10 cellular contexts compared by ENCODE assay signal in genomic region chr2:157470321-157470720, GRCh38. TPM values are rescaled to one million over a fixed set of nuclear protein-coding genes. Genes with fewer than 3 reads are reported as not detected.
DNase-seq lines count a peak whose midpoint lies in the region; ATAC-seq and TF ChIP-seq lines count a peak whose summit lies in the region.
"Had no signal": no experiment of that assay in that cellular context is flagged by ENCODE, and none has a peak within 500 bp of the region (broad histone marks: within the 10 kb centered on the region; RNA-seq: fewer than 3 reads in every experiment).

No MANE protein-coding gene starts in this region.

- no peaks in the 10 kb centered on the region for H4K20me1 ChIP-seq in hepatocyte (ENCODE audit: insufficient read depth, poor library complexity, severe bottlenecking)

- in situ Hi-C loops in ACHN (cut with HindIII; ENCODE audit: low pct_ligation_motif_present, low pct_unique_long_range_greater_than_20kb, low sequenced_read_pairs): no loop called here

- CTCF ChIA-PET in CD4-positive, alpha-beta T cell (lab: Charles Lee): interaction anchor here (1.0 to 2.4 kb wide), 3 partner anchors 22 to 168 kb away, joined by 5 to 6 read pairs (median 5); no protein-coding TSS in a partner anchor

- intact Hi-C loops in CD4-positive, alpha-beta T cell (cut with DNase I, micrococcal nuclease): loop anchor here in 1 of 2 experiments (2.0 to 5.0 kb wide), 2 partner anchors 18 to 402 kb away; no protein-coding TSS in a partner anchor

- H3K27ac Mint-ChIP-seq in CD4-positive, alpha-beta T cell: peak overlapping the region; percentile 98
- peak overlapping the region; percentile 100 for H3K27ac Mint-ChIP-seq in activated T-helper 17 cell treated with anti-CD3 and anti-CD28 coated beads, Interleukin-2, amount 50 U/mL, for 72 hours

- no peak overlapping the region for H3K4me2 ChIP-seq in hepatocyte

- no peaks in the 10 kb centered on the region for H3K27me3 Mint-ChIP-seq in CD4-positive, alpha-beta T cell
- H3K27me3 Mint-ChIP-seq in activated T-helper 17 cell treated with anti-CD3 and anti-CD28 coated beads, Interleukin-2, amount 50 U/mL, for 72 hours: no peaks in the 10 kb centered on the region

- H3K9me2 ChIP-seq in hepatocyte (replicated peaks; ENCODE audit: insufficient read depth): no peaks in the 10 kb centered on the region

- peaks cover 52% of the 10 kb centered on the region for H3K4me1 Mint-ChIP-seq in CD4-positive, alpha-beta T cell (ENCODE audit: low read depth)
- H3K4me1 Mint-ChIP-seq in activated T-helper 17 cell treated with anti-CD3 and anti-CD28 coated beads, Interleukin-2, amount 50 U/mL, for 72 hours: peaks cover 53% of the 10 kb centered on the region

- H3K4me3 Mint-ChIP-seq in CD4-positive, alpha-beta T cell: peak overlapping the region; percentile 12
- peak overlapping the region; percentile 86 for H3K4me3 Mint-ChIP-seq in activated T-helper 17 cell treated with anti-CD3 and anti-CD28 coated beads, Interleukin-2, amount 50 U/mL, for 72 hours

- POLR2A ChIA-PET in CD4-positive, alpha-beta T cell (lab: Charles Lee): interaction anchor here (0.6 to 9.0 kb wide), 8 partner anchors 9 to 428 kb away, joined by 3 to 118 read pairs (median 5); partner anchors contain the start of gene CYTIP

- no peak overlapping the region for H2AFZ ChIP-seq in hepatocyte

- H3K9me3 Mint-ChIP-seq in CD4-positive, alpha-beta T cell: no peaks in the 10 kb centered on the region
- peaks cover 5% of the 10 kb centered on the region for H3K9me3 Mint-ChIP-seq in activated T-helper 17 cell treated with anti-CD3 and anti-CD28 coated beads, Interleukin-2, amount 50 U/mL, for 72 hours

- no peaks in the 10 kb centered on the region for H3K79me2 ChIP-seq in hepatocyte

- H3K4me3 ChIP-seq in hepatocyte: no peak overlapping the region

- DNase-seq in CD4-positive, alpha-beta T cell: no peak
- no peak for DNase-seq in hepatocyte (ENCODE audit: low spot score)
- no peak for DNase-seq in ACHN
- no peak for DNase-seq in A172 (ENCODE audit: low spot score)
- DNase-seq: DND-41 had no signal

- no peaks in the 10 kb centered on the region for H3K9me3 ChIP-seq in CD4-positive, alpha-beta T cell (ENCODE audit: control insufficient read depth, low read length)
- no peaks in the 10 kb centered on the region for H3K9me3 ChIP-seq in hepatocyte (ENCODE audit: low read depth)

- H3K36me3 Mint-ChIP-seq in CD4-positive, alpha-beta T cell (ENCODE audit: low read depth): no peaks in the 10 kb centered on the region
- H3K36me3 Mint-ChIP-seq in activated T-helper 17 cell treated with anti-CD3 and anti-CD28 coated beads, Interleukin-2, amount 50 U/mL, for 72 hours (ENCODE audit: low read depth): peaks cover 8% of the 10 kb centered on the region

- peak overlapping the region; percentile 58 for H3K27ac ChIP-seq in CD4-positive, alpha-beta T cell (ENCODE audit: low read depth, low read length)
- H3K27ac ChIP-seq in hepatocyte: no peak overlapping the region

- H3K27me3 ChIP-seq in CD4-positive, alpha-beta T cell (ENCODE audit: control insufficient read depth, insufficient read depth, low read length): no peaks in the 10 kb centered on the region
- no peaks in the 10 kb centered on the region for H3K27me3 ChIP-seq in hepatocyte

- TF ChIP-seq CTCF in CD4-positive, alpha-beta T cell (IDR thresholded peaks at IDR 0.05): no peak
- no peak for TF ChIP-seq CTCF in hepatocyte (IDR thresholded peaks at IDR 0.05; ENCODE audit: poor library complexity)

- ATAC-seq in CD4-positive, alpha-beta T cell (ENCODE audit: poor library complexity): no peak
- ATAC-seq in GM19438 (IDR thresholded peaks at IDR 0.05; ENCODE audit: low read depth, unreplicated experiment) (peak; percentile 56), HG03196 (IDR thresholded peaks at IDR 0.05; ENCODE audit: unreplicated experiment) (peak; percentile 43)
- no peak for ATAC-seq in activated T-helper 17 cell treated with anti-CD3 and anti-CD28 coated beads, Interleukin-2, amount 50 U/mL, for 72 hours (replicated peaks)
- ATAC-seq in activated CD4-positive, CD25-positive, alpha-beta regulatory T cell treated with anti-CD3 and anti-CD28 coated beads, Interleukin-2, amount 50 U/mL, for 24 hours: no peak

- no peaks in the 10 kb centered on the region for H3K4me1 ChIP-seq in hepatocyte (ENCODE audit: insufficient read depth)

- H3K36me3 ChIP-seq in hepatocyte (replicated peaks; ENCODE audit: insufficient read depth, low read depth): no peaks in the 10 kb centered on the region

RNA-seq across cellular contexts. Expression of gene CYTIP, which starts 26.4 kb away (rescaled TPM):
- total RNA-seq in CD4-positive, alpha-beta T cell: 100 to 1,000 TPM; 474 to 490 TPM
- 100 to 1,000 TPM; 581 to 591 TPM for total RNA-seq in activated T-helper 17 cell treated with anti-CD3 and anti-CD28 coated beads, Interleukin-2, amount 50 U/mL, for 72 hours
- 3.7 and 4.0 TPM in 2 replicates for total RNA-seq in hepatocyte
- polyA plus RNA-seq in hepatocyte: 0.28 and 1.6 TPM in 2 replicates
- total RNA-seq in A172 (2014; rRNA removed; shearing (Covaris generic)): not detected in 2 replicates
- total RNA-seq: endothelial cell of umbilical vein had no signal
- polyA plus RNA-seq: endothelial cell of umbilical vein had no signal

Comparison
In these comparisons a context has a peak if more than half of its experiments do, and no peak if none do; other contexts are left out.
1. ATAC-seq: peak in GM19438 (single experiment) and HG03196 (single experiment); none in CD4-positive, alpha-beta T cell (single experiment), activated T-helper 17 cell treated with anti-CD3 and anti-CD28 coated beads, Interleukin-2, amount 50 U/mL, for 72 hours (single experiment) and activated CD4-positive, CD25-positive, alpha-beta regulatory T cell treated with anti-CD3 and anti-CD28 coated beads, Interleukin-2, amount 50 U/mL, for 24 hours (0 of 2).
2. RNA of gene CYTIP, which starts 26.4 kb away (total RNA-seq): 581 to 591 TPM in activated T-helper 17 cell treated with anti-CD3 and anti-CD28 coated beads, Interleukin-2, amount 50 U/mL, for 72 hours and 474 to 490 TPM in CD4-positive, alpha-beta T cell; 3.7 to 4.0 TPM in hepatocyte and not detected in A172; every median in the first group is over 10 times any median in the second.